1 cellular context compared by ENCODE assay signal in the genomic region with DNA sequence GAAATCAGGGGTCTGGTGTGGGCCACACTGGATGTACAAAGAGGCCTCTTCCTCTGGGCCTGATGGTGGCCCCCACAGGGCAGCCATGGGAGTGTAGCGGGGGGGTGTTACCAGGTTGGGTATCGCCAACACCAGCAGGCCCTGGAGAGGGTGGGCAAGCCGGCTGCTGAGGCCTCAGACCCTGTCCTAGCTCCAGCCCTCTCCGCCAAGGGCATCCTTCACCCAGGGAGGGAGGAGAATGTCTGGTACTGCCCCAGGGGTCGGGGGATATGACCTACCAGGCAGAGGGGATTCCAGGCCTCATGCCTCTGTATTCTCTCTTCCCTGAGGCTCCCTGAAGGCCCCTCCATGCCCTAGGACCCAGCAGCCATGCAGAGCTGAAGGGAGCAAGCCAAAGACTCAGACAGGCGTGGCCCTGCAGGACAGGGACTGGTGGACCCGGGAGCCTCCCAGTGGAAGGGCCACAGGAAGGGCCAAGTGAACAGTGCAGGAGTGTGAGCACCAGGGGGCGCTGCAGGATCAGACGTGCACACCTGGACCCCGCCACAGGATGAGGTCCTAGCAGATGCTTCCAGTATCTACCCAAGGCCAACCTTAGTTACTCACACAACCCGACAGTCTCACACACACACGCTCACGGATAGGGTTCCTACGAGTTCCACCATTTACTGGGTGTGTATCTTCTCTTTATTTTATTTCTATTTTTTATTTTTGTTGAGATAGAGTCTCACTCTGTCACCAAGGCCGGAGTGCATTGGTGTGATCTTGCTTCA.
TF ChIP-seq lines count a peak whose summit lies in the region.

No MANE protein-coding gene starts in this region.

TF ChIP-seq in SK-N-SH, 30 proteins besides CTCF, POLR2A, EP300 and RAD21 (continued from another document):
- no peak for TF ChIP-seq MEF2A (IDR thresholded peaks at IDR 0.05; ENCODE audit: borderline replicate concordance, low read depth)
- TF ChIP-seq, protein P1, sequence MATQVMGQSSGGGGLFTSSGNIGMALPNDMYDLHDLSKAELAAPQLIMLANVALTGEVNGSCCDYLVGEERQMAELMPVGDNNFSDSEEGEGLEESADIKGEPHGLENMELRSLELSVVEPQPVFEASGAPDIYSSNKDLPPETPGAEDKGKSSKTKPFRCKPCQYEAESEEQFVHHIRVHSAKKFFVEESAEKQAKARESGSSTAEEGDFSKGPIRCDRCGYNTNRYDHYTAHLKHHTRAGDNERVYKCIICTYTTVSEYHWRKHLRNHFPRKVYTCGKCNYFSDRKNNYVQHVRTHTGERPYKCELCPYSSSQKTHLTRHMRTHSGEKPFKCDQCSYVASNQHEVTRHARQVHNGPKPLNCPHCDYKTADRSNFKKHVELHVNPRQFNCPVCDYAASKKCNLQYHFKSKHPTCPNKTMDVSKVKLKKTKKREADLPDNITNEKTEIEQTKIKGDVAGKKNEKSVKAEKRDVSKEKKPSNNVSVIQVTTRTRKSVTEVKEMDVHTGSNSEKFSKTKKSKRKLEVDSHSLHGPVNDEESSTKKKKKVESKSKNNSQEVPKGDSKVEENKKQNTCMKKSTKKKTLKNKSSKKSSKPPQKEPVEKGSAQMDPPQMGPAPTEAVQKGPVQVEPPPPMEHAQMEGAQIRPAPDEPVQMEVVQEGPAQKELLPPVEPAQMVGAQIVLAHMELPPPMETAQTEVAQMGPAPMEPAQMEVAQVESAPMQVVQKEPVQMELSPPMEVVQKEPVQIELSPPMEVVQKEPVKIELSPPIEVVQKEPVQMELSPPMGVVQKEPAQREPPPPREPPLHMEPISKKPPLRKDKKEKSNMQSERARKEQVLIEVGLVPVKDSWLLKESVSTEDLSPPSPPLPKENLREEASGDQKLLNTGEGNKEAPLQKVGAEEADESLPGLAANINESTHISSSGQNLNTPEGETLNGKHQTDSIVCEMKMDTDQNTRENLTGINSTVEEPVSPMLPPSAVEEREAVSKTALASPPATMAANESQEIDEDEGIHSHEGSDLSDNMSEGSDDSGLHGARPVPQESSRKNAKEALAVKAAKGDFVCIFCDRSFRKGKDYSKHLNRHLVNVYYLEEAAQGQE (IDR thresholded peaks at IDR 0.05; ENCODE audit: low read depth, low read length): no peak; the same call in 1 of the 2 replicates
